Comparison of ENCODE assay signal across 1 cellular context in genomic region chr1:197466813-197467212, GRCh38.
TF ChIP-seq lines count a peak whose summit lies in the region.

No MANE protein-coding gene starts in this region.

TF ChIP-seq in K562, 482 proteins besides CTCF, POLR2A, EP300 and RAD21 (continued from another document and continues in another):
- TF ChIP-seq ZHX1 (conservative IDR thresholded peaks at IDR 0.05; ENCODE audit: low read length), result no peak
- no peak for TF ChIP-seq ATF1 (CRISPR knock-in tag; IDR thresholded peaks at IDR 0.05)
- no peak for TF ChIP-seq ATF1 (tag; IDR thresholded peaks at IDR 0.05)
- TF ChIP-seq ZNF785 (CRISPR knock-in tag; IDR thresholded peaks at IDR 0.05), result no peak
- TF ChIP-seq MAZ (CRISPR knock-in tag; conservative IDR thresholded peaks at IDR 0.05 in 1 of 2, IDR thresholded peaks at IDR 0.05 in 1 of 2), result peak in 1 of 2 experiments; percentile 40; a peak in 1 of 4 replicates
- TF ChIP-seq RBFOX2 (IDR thresholded peaks at IDR 0.05; ENCODE audit: low read depth, low read length), result no peak
- no peak for TF ChIP-seq POLR2AphosphoS5 (IDR thresholded peaks at IDR 0.05; ENCODE audit: control insufficient read depth, insufficient read depth, low read depth, low read length)
- no peak for TF ChIP-seq NR1H2 (CRISPR knock-in tag; IDR thresholded peaks at IDR 0.05)
- no peak for TF ChIP-seq BRF2 (IDR thresholded peaks at IDR 0.05; ENCODE audit: borderline replicate concordance, insufficient read depth, insufficient read length)
- peak; percentile 71; the same call in 1 of the 2 replicates for TF ChIP-seq ZBTB9 (CRISPR knock-in tag; IDR thresholded peaks at IDR 0.05)
- no peak for TF ChIP-seq SIN3A (IDR thresholded peaks at IDR 0.05; ENCODE audit: borderline replicate concordance in 2 of 2, control insufficient read depth in 1 of 2, low read depth in 2 of 2, low read length in 2 of 2)
- TF ChIP-seq NR2C2 (CRISPR knock-in tag; IDR thresholded peaks at IDR 0.05), result no peak
- no peak for TF ChIP-seq NR2C2 (tag; IDR thresholded peaks at IDR 0.05)
- no peak for TF ChIP-seq HBP1 (CRISPR knock-in tag; IDR thresholded peaks at IDR 0.05)
- TF ChIP-seq ZNF609 (CRISPR knock-in tag; IDR thresholded peaks at IDR 0.05; ENCODE audit: borderline replicate concordance), result no peak
- TF ChIP-seq JUN (IDR thresholded peaks at IDR 0.05; ENCODE audit: borderline replicate concordance, low read depth, low read length), result no peak
- TF ChIP-seq JUN (CRISPR knock-in tag; IDR thresholded peaks at IDR 0.05; ENCODE audit: borderline replicate concordance), result no peak
- TF ChIP-seq GATA2 (CRISPR knock-in tag; IDR thresholded peaks at IDR 0.05), result no peak
- 0 out of 2 replicates have a peak, but pooled peaks have one; percentile 20 for TF ChIP-seq HMG20A (CRISPR knock-in tag; conservative IDR thresholded peaks at IDR 0.05)
- TF ChIP-seq TEAD4 (IDR thresholded peaks at IDR 0.05; ENCODE audit: low read length), result peak; percentile 47; the same call in 1 of the 2 replicates
- TF ChIP-seq TEAD4 (CRISPR knock-in tag; IDR thresholded peaks at IDR 0.05; ENCODE audit: borderline replicate concordance), result no peak
- no peak for TF ChIP-seq CC2D1A (IDR thresholded peaks at IDR 0.05)
- TF ChIP-seq ZBTB12 (CRISPR knock-in tag; IDR thresholded peaks at IDR 0.05), result no peak
- peak; percentile 85 for TF ChIP-seq CEBPB (tag; IDR thresholded peaks at IDR 0.05)
- TF ChIP-seq MYBL2 (IDR thresholded peaks at IDR 0.05; ENCODE audit: low read depth), result no peak
- TF ChIP-seq MYBL2 (CRISPR knock-in tag; IDR thresholded peaks at IDR 0.05; ENCODE audit: borderline replicate concordance), result no peak
- TF ChIP-seq HNRNPK (IDR thresholded peaks at IDR 0.05; ENCODE audit: low read depth, low read length, poor library complexity, severe bottlenecking), result no peak
- TF ChIP-seq SMARCC2 (IDR thresholded peaks at IDR 0.05; ENCODE audit: low read depth), result no peak
- no peak for TF ChIP-seq NCOA2 (IDR thresholded peaks at IDR 0.05; ENCODE audit: partially characterized antibody in 2 of 2)
- TF ChIP-seq ZFP91 (CRISPR knock-in tag; IDR thresholded peaks at IDR 0.05), result no peak
- no peak for TF ChIP-seq PHF8 (IDR thresholded peaks at IDR 0.05; ENCODE audit: borderline replicate concordance, low read length)
- TF ChIP-seq NCOR1 (IDR thresholded peaks at IDR 0.05), result no peak
- TF ChIP-seq ZNF384 (IDR thresholded peaks at IDR 0.05; ENCODE audit: low read depth, low read length), result no peak
- no peak for TF ChIP-seq XRCC4 (IDR thresholded peaks at IDR 0.05; ENCODE audit: extremely low read depth, insufficient read depth, insufficient read length)
- TF ChIP-seq ELK1 (CRISPR knock-in tag; IDR thresholded peaks at IDR 0.05), result no peak
- TF ChIP-seq ZBTB2 (IDR thresholded peaks at IDR 0.05), result no peak
- no peak for TF ChIP-seq ARNT (IDR thresholded peaks at IDR 0.05)
- TF ChIP-seq U2AF1 (optimal IDR thresholded peaks at IDR 0.05; ENCODE audit: low read depth, low read length), result no peak
- no peak for TF ChIP-seq ZBED1 (IDR thresholded peaks at IDR 0.05)
- TF ChIP-seq U2AF2 (optimal IDR thresholded peaks at IDR 0.05; ENCODE audit: low read depth, low read length), result no peak
